ENCODE assay signal across 20 cellular contexts in genomic region chr6:123064038-123064437, GRCh38.
"Had no signal": no experiment of that assay in that cellular context is flagged by ENCODE, and none has a peak within 500 bp of the region (broad histone marks: within the 10 kb centered on the region; RNA-seq: fewer than 3 reads in every experiment).

No MANE protein-coding gene starts in this region.

- H3K27me3 ChIP-seq: cardiac muscle cell, sigmoid colon, testis, vagina had no signal

- H3K4me3 ChIP-seq: cardiac muscle cell, sigmoid colon, smooth muscle cell, testis, vagina had no signal

- H3K4me1 ChIP-seq: sigmoid colon, testis, vagina had no signal

- H3K9me3 Mint-ChIP-seq: activated T-cell treated with anti-CD3 and anti-CD28 coated beads, Interleukin-2, amount 50 U/mL, for 24 hours; endodermal cell; type B pancreatic cell; WTC11 had no signal

- H3K27ac ChIP-seq: cardiac muscle cell, epithelial cell of prostate, sigmoid colon, testis, vagina had no signal

- H3K36me3 Mint-ChIP-seq: natural killer cell, type B pancreatic cell, WTC11 had no signal

- H3K9me3 ChIP-seq: sigmoid colon, testis, vagina had no signal

- DNase-seq: activated CD4-positive, alpha-beta T cell treated with anti-CD3 and anti-CD28 coated beads, Interleukin-2, amount 50 U/mL, for 48 hours; activated T-cell treated with anti-CD3 and anti-CD28 coated beads, Interleukin-2, amount 50 U/mL, for 24 hours; amygdala; cortex of kidney; endodermal cell; midbrain; natural killer cell; retina; sigmoid colon; stimulated activated CD4-positive, alpha-beta T cell treated with anti-CD3 and anti-CD28 coated beads, Interleukin-4, amount 100 ng/mL, for 1 hour; stimulated activated naive CD4-positive, alpha-beta T cell; testis had no signal

- H3K27ac Mint-ChIP-seq: activated T-cell treated with anti-CD3 and anti-CD28 coated beads, Interleukin-2, amount 50 U/mL, for 24 hours; activated T-helper 17 cell treated with anti-CD3 and anti-CD28 coated beads, Interleukin-2, amount 50 U/mL, for 72 hours; endodermal cell; natural killer cell; progenitor cell of endocrine pancreas; type B pancreatic cell; WTC11 had no signal

- H3K27me3 Mint-ChIP-seq: activated T-cell treated with anti-CD3 and anti-CD28 coated beads, Interleukin-2, amount 50 U/mL, for 24 hours; activated T-helper 17 cell treated with anti-CD3 and anti-CD28 coated beads, Interleukin-2, amount 50 U/mL, for 72 hours; progenitor cell of endocrine pancreas; type B pancreatic cell had no signal

- H3K4me1 Mint-ChIP-seq: endodermal cell, natural killer cell had no signal

- H3K4me2 ChIP-seq: smooth muscle cell had no signal

- ATAC-seq: activated T-helper 17 cell treated with anti-CD3 and anti-CD28 coated beads, Interleukin-2, amount 50 U/mL, for 72 hours; natural killer cell; WTC11 had no signal

- H3K36me3 ChIP-seq: cardiac muscle cell, sigmoid colon, vagina had no signal

- H3K4me3 Mint-ChIP-seq: activated T-cell treated with anti-CD3 and anti-CD28 coated beads, Interleukin-2, amount 50 U/mL, for 24 hours; activated T-helper 17 cell treated with anti-CD3 and anti-CD28 coated beads, Interleukin-2, amount 50 U/mL, for 72 hours; endodermal cell; natural killer cell; type B pancreatic cell; WTC11 had no signal
